In genomic region chr7:44121761-44122420, GRCh38 we compare ENCODE assay signal across 1 cellular context.
TF ChIP-seq lines count a peak whose summit lies in the region.

No MANE protein-coding gene starts in this region.

TF ChIP-seq in H1, 55 proteins besides CTCF, POLR2A, EP300 and RAD21:
- TF ChIP-seq POU5F1 (IDR thresholded peaks at IDR 0.05; ENCODE audit: low read depth, low read length) (no peak), USF2 (IDR thresholded peaks at IDR 0.05; ENCODE audit: low read length) (no peak), SAP30 (IDR thresholded peaks at IDR 0.05; ENCODE audit: insufficient read depth, insufficient replicate concordance, low read length) (no peak), SIRT6 (IDR thresholded peaks at IDR 0.05; ENCODE audit: low read length) (no peak), SRF (IDR thresholded peaks at IDR 0.05; ENCODE audit: low read depth, low read length) (no peak), POLR2AphosphoS5 (IDR thresholded peaks at IDR 0.05; ENCODE audit: low read depth, low read length) (no peak), MAX (IDR thresholded peaks at IDR 0.05) (no peak)
TF ChIP-seq in H1: peak in this region for 0.
